Comparison of ENCODE assay signal across 2 cellular contexts in genomic region chr3:168081856-168082255, GRCh38.
TF ChIP-seq lines count a peak whose summit lies in the region.

No MANE protein-coding gene starts in this region.

TF ChIP-seq in IMR-90, 13 proteins besides CTCF, POLR2A, EP300 and RAD21:
- TF ChIP-seq RCOR1 (IDR thresholded peaks at IDR 0.05; ENCODE audit: insufficient replicate concordance, low read length) (no peak), CHD1 (IDR thresholded peaks at IDR 0.05; ENCODE audit: low read depth, low read length) (no peak), USF2 (IDR thresholded peaks at IDR 0.05; ENCODE audit: low read depth, low read length) (no peak), FOS (IDR thresholded peaks at IDR 0.05; ENCODE audit: low read depth, low read length) (no peak), MXI1 (IDR thresholded peaks at IDR 0.05; ENCODE audit: borderline replicate concordance, low read depth, low read length) (no peak)

TF ChIP-seq in K562, 482 proteins besides CTCF, POLR2A, EP300 and RAD21:
- TF ChIP-seq SMAD4 (CRISPR knock-in tag; conservative IDR thresholded peaks at IDR 0.05) (no peak), CCAR2 (IDR thresholded peaks at IDR 0.05; ENCODE audit: low read depth, low read length) (no peak), UBTF (IDR thresholded peaks at IDR 0.05; ENCODE audit: borderline replicate concordance in 1 of 2, low read depth in 2 of 2, low read length in 2 of 2) (no peak), PHF20 (IDR thresholded peaks at IDR 0.05; ENCODE audit: partially characterized antibody) (no peak), ESRRA (IDR thresholded peaks at IDR 0.05; ENCODE audit: borderline replicate concordance, low read depth) (no peak), RCOR1 (IDR thresholded peaks at IDR 0.05; ENCODE audit: borderline replicate concordance in 1 of 2, low read depth in 2 of 2, low read length in 2 of 2) (no peak)
